ENCODE assay signal across 18 cellular contexts in genomic region chr7:26700893-26701292, GRCh38.
DNase-seq lines count a peak whose midpoint lies in the region; ATAC-seq and TF ChIP-seq lines count a peak whose summit lies in the region.
"Had no signal": no experiment of that assay in that cellular context is flagged by ENCODE, and none has a peak within 500 bp of the region (broad histone marks: within the 10 kb centered on the region; RNA-seq: fewer than 3 reads in every experiment).

No MANE protein-coding gene starts in this region.

- in situ Hi-C loops in transverse colon (cut with MboI; ENCODE audit: low pct_ligation_motif_present in 1 of 4, low pct_unique_long_range_greater_than_20kb in 1 of 4, low sequenced_read_pairs in 3 of 4), result loop anchor here in 1 of 4 donors (25.0 kb wide), 1 partner anchor 136 kb away; no protein-coding TSS in a partner anchor

- H3K36me3 Mint-ChIP-seq in nephron progenitor cell (ENCODE audit: low read depth), result peaks cover 5% of the 10 kb centered on the region

- no peaks in the 10 kb centered on the region for H4K20me1 ChIP-seq in hepatocyte (ENCODE audit: insufficient read depth, poor library complexity, severe bottlenecking)
- no peaks in the 10 kb centered on the region for H4K20me1 ChIP-seq in PC-3 (ENCODE audit: low read length)
- H4K20me1 ChIP-seq: BLaER1 had no signal

- no peak for TF ChIP-seq POLR2A in transverse colon (IDR thresholded peaks at IDR 0.05)

- no peaks in the 10 kb centered on the region for H3K27me3 Mint-ChIP-seq in nephron progenitor cell (ENCODE audit: low read depth, poor library complexity)
- H3K27me3 Mint-ChIP-seq: IgD-negative memory B cell had no signal

- H3K27me3 ChIP-seq in hepatocyte (no peaks in the 10 kb centered on the region), transverse colon (no peaks in the 10 kb centered on the region), PC-3 (ENCODE audit: low read length) (no peaks in the 10 kb centered on the region)
- H3K27me3 ChIP-seq: BLaER1 had no signal

- POLR2A ChIA-PET in PC-3 (lab: Charles Lee; ENCODE audit: unreplicated experiment), result no interaction called here

- no TSS peak for BruUV-seq in PC-3 (replicated peaks; lab: Mats Ljungman, UMichigan)

- H3K9me2 ChIP-seq in hepatocyte (replicated peaks; ENCODE audit: insufficient read depth) (no peaks in the 10 kb centered on the region), PC-3 (replicated peaks; ENCODE audit: low read length) (no peaks in the 10 kb centered on the region)

- TF ChIP-seq CTCF in LNCaP clone FGC (IDR thresholded peaks at IDR 0.05; ENCODE audit: control insufficient read depth, extremely low read depth, insufficient read depth), result no peak
- no peak for TF ChIP-seq CTCF in hepatocyte (IDR thresholded peaks at IDR 0.05; ENCODE audit: poor library complexity)
- TF ChIP-seq CTCF in nephron progenitor cell (IDR thresholded peaks at IDR 0.05), result no peak
- TF ChIP-seq CTCF in transverse colon (IDR thresholded peaks at IDR 0.05), result no peak
- TF ChIP-seq CTCF in PC-3 (conservative IDR thresholded peaks at IDR 0.05; ENCODE audit: low read depth, low read length), result no peak

- H3K4me1 Mint-ChIP-seq in nephron progenitor cell, result peaks cover 9% of the 10 kb centered on the region
- H3K4me1 Mint-ChIP-seq: CD14-positive monocyte; CD4-positive, alpha-beta memory T cell had no signal

- H3K4me3 ChIP-seq in LNCaP clone FGC (ENCODE audit: low read depth, low read length) (no peak overlapping the region), hepatocyte (no peak overlapping the region), transverse colon (no peak overlapping the region), PC-3 (ENCODE audit: low read length) (no peak overlapping the region)
- H3K4me3 ChIP-seq: BLaER1, GM23248 had no signal

- H3K4me2 ChIP-seq in hepatocyte (no peak overlapping the region), PC-3 (ENCODE audit: low read length) (no peak overlapping the region)
- H3K4me2 ChIP-seq: BLaER1 had no signal

- H2AFZ ChIP-seq in hepatocyte, result no peak overlapping the region
- H2AFZ ChIP-seq in PC-3 (ENCODE audit: low read length), result no peak overlapping the region
- H2AFZ ChIP-seq: GM23248 had no signal

- no peak overlapping the region for H3K9ac ChIP-seq in PC-3 (ENCODE audit: low read length)
- H3K9ac ChIP-seq: BLaER1, GM23248 had no signal

- peaks cover 8% of the 10 kb centered on the region for H3K4me1 ChIP-seq in hepatocyte (ENCODE audit: insufficient read depth)
- H3K4me1 ChIP-seq in transverse colon, result peaks cover 4 to 38% (median 20%) of the 10 kb centered on the region in 4 donors
- peaks cover 34% of the 10 kb centered on the region for H3K4me1 ChIP-seq in PC-3 (ENCODE audit: insufficient read depth, low read length)
- H3K4me1 ChIP-seq: BLaER1 had no signal

- H3K27ac ChIP-seq in hepatocyte, result peak overlapping the region; percentile 6
- H3K27ac ChIP-seq in transverse colon, result peak overlapping the region in 3 of 4 donors; percentile 8 to 38 (median 32)
- no peak overlapping the region for H3K27ac ChIP-seq in PC-3 (ENCODE audit: low read length)
- H3K27ac ChIP-seq: BLaER1, GM23248 had no signal

- peak overlapping the region; percentile 82 for H3K27ac Mint-ChIP-seq in nephron progenitor cell
- H3K27ac Mint-ChIP-seq: CD4-positive, alpha-beta memory T cell; IgD-negative memory B cell had no signal

- no peaks in the 10 kb centered on the region for H3K9me3 Mint-ChIP-seq in nephron progenitor cell
- H3K9me3 Mint-ChIP-seq: CD14-positive monocyte; CD4-positive, alpha-beta memory T cell; IgD-negative memory B cell had no signal

- no peak overlapping the region for H3K4me3 Mint-ChIP-seq in nephron progenitor cell
- H3K4me3 Mint-ChIP-seq: CD14-positive monocyte; CD4-positive, alpha-beta memory T cell; IgD-negative memory B cell had no signal

- H3K79me2 ChIP-seq in hepatocyte (no peaks in the 10 kb centered on the region), PC-3 (ENCODE audit: low read length) (no peaks in the 10 kb centered on the region)

- intact Hi-C loops in transverse colon (cut with DNase I; ENCODE audit: low total_unique reads), result no loop called here
- intact Hi-C loops in PC-3 (cut with micrococcal nuclease), result no loop called here

- DNase-seq in LNCaP clone FGC (ENCODE audit: low read depth), result peak; percentile 88
- DNase-seq in hepatocyte (ENCODE audit: low spot score), result no peak
- no peak for DNase-seq in nephron progenitor cell
- no peak for DNase-seq in transverse colon
- no peak for DNase-seq in DMS79 treated with DMSO at 0.1 percent for 48 hours (lab: John Stamatoyannopoulos, UW)
- DNase-seq in PC-3, result no peak
- DNase-seq: 8988T; CD4-positive, alpha-beta memory T cell; DMS153; DMS79; GF-D8; GM23248; HCEC 1CT had no signal

- CTCF ChIA-PET in PC-3 (lab: Charles Lee), result no interaction called here

- no peaks in the 10 kb centered on the region for H3F3A ChIP-seq in PC-3 (ENCODE audit: low read length, unreplicated experiment)

- H3K9me3 ChIP-seq in hepatocyte (ENCODE audit: low read depth), result no peaks in the 10 kb centered on the region
- no peaks in the 10 kb centered on the region for H3K9me3 ChIP-seq in transverse colon
- no peaks in the 10 kb centered on the region for H3K9me3 ChIP-seq in PC-3 (ENCODE audit: low read length)
- H3K9me3 ChIP-seq: BLaER1 had no signal

- no peaks in the 10 kb centered on the region for H3K36me3 ChIP-seq in hepatocyte (replicated peaks; ENCODE audit: insufficient read depth, low read depth)
- H3K36me3 ChIP-seq in transverse colon, result no peaks in the 10 kb centered on the region
- no peaks in the 10 kb centered on the region for H3K36me3 ChIP-seq in PC-3 (ENCODE audit: low read depth, low read length)
- H3K36me3 ChIP-seq: BLaER1 had no signal

- TF ChIP-seq EP300 in transverse colon (IDR thresholded peaks at IDR 0.05; ENCODE audit: low read depth), result no peak

- ATAC-seq in PC-3 (no peak), HG02885 (IDR thresholded peaks at IDR 0.05; ENCODE audit: poor library complexity, unreplicated experiment) (no peak)
- ATAC-seq: HepG2 had no signal
